In genomic region chr17:50817142-50817751, GRCh38 we compare ENCODE assay signal across 8 cellular contexts. TPM values are rescaled to one million over a fixed set of nuclear protein-coding genes. Genes with fewer than 3 reads are reported as not detected.
DNase-seq lines count a peak whose midpoint lies in the region; ATAC-seq and TF ChIP-seq lines count a peak whose summit lies in the region.

No MANE protein-coding gene starts in this region.

- DNase-seq in ELF-1 (ENCODE audit: low read depth, low spot score) (peak; percentile 50), NCI-H69 (lab: John Stamatoyannopoulos, UW) (peak; percentile 60), foreskin keratinocyte (no peak), sigmoid colon (no peak), NCI-H2029 (lab: John Stamatoyannopoulos, UW) (no peak), NCI-H187 treated with DMSO at 0.1 percent for 48 hours (lab: John Stamatoyannopoulos, UW) (no peak)
- DNase-seq in activated T-cell treated with anti-CD3 and anti-CD28 coated beads, Interleukin-2, amount 50 U/mL, for 48 hours = peak; percentile 72 to 77

- H3K4me1 ChIP-seq in foreskin keratinocyte (peaks cover 20% of the 10 kb centered on the region), sigmoid colon (peaks cover 0 to 11% (median 2%) of the 10 kb centered on the region in 4 donors)

- peak overlapping the region in 1 of 4 donors; percentile 21 for H3K4me3 ChIP-seq in sigmoid colon

- H3K27ac ChIP-seq in foreskin keratinocyte (peak overlapping the region; percentile 36), sigmoid colon (no peak overlapping the region)

- no peaks in the 10 kb centered on the region for H3K36me3 ChIP-seq in sigmoid colon

- TF ChIP-seq EP300 in sigmoid colon (IDR thresholded peaks at IDR 0.05) = no peak

- H3K9me3 ChIP-seq in sigmoid colon = no peaks in the 10 kb centered on the region

- TF ChIP-seq CTCF in foreskin keratinocyte (conservative IDR thresholded peaks at IDR 0.05) = peak; percentile 69
- TF ChIP-seq CTCF in sigmoid colon (IDR thresholded peaks at IDR 0.05) = peak; percentile 26 to 80 (median 48)

- ATAC-seq in foreskin keratinocyte (peak; percentile 22), GM19463 (IDR thresholded peaks at IDR 0.05; ENCODE audit: unreplicated experiment) (no peak)

- H3K27me3 ChIP-seq in foreskin keratinocyte = no peaks in the 10 kb centered on the region
- no peaks in the 10 kb centered on the region for H3K27me3 ChIP-seq in sigmoid colon

- intact Hi-C loops in sigmoid colon (cut with DNase I) = loop anchor here (1.0 kb wide), 1 partner anchor 25 kb away; no protein-coding TSS in a partner anchor

- TF ChIP-seq POLR2A in sigmoid colon (IDR thresholded peaks at IDR 0.05) = no peak

- 20 to 27% methylated on average over 22 of the region's 22 CpGs for WGBS in sigmoid colon, 2 donors

RNA-seq across cellular contexts. Expression of gene WFIKKN2, which starts 18.1 kb away (rescaled TPM):
- total RNA-seq in foreskin keratinocyte (not detected in 2 replicates), sigmoid colon (1 to 10 TPM in 1 of 4 donors, under 1 TPM in 3; under 0.01 to 1.1 (median 0.15) TPM)
- polyA plus RNA-seq in foreskin keratinocyte (not detected in 2 replicates), sigmoid colon (under 1 TPM in 2 of 3 donors, not detected in 1; under 0.01 to 0.09 TPM)

RNA-seq across cellular contexts. Expression of gene TOB1, which starts 48.9 kb away (rescaled TPM):
- total RNA-seq in foreskin keratinocyte (45.2 and 49.1 TPM in 2 replicates), sigmoid colon (10 to 100 TPM; 16.2 to 31.1 (median 30.1) TPM)
- polyA plus RNA-seq in foreskin keratinocyte (31.7 and 35.3 TPM in 2 replicates), sigmoid colon (10 to 100 TPM; 32.4 to 57.1 (median 39.4) TPM)

RNA-seq across cellular contexts. Expression of gene ANKRD40CL, which starts 49.9 kb away (rescaled TPM):
- total RNA-seq in foreskin keratinocyte = not detected in 2 replicates
- not detected in 2 replicates for polyA plus RNA-seq in foreskin keratinocyte
- total RNA-seq in sigmoid colon = not detected
- polyA plus RNA-seq in sigmoid colon = 100 to 1,000 TPM in 2 of 3 donors, 10 to 100 TPM in 1; 60.4 to 234 (median 191) TPM

Comparison
In these comparisons a context has a peak if more than half of its experiments do, and no peak if none do; other contexts are left out.
1. DNase-seq: peak in ELF-1 (single experiment), NCI-H69 (single experiment) and activated T-cell treated with anti-CD3 and anti-CD28 coated beads, Interleukin-2, amount 50 U/mL, for 48 hours (2 of 2); none in foreskin keratinocyte (0 of 2), sigmoid colon (single experiment), NCI-H2029 (single experiment) and NCI-H187 treated with DMSO at 0.1 percent for 48 hours (single experiment).